8 cellular contexts compared by ENCODE assay signal in genomic region chr6:2245954-2246863, GRCh38. TPM values are rescaled to one million over a fixed set of nuclear protein-coding genes. Genes with fewer than 3 reads are reported as not detected.
DNase-seq lines count a peak whose midpoint lies in the region; ATAC-seq lines count a peak whose summit lies in the region.

No MANE protein-coding gene starts in this region.

- ATAC-seq in HG02973 (IDR thresholded peaks at IDR 0.05; ENCODE audit: unreplicated experiment): no peak

- H3K27me3 ChIP-seq in H7 (ENCODE audit: control insufficient read depth, insufficient read depth, low read length): no peaks in the 10 kb centered on the region; the same call in 1 of the 2 replicates

- DNase-seq in ELF-1 (ENCODE audit: low read depth, low spot score) (peak; percentile 65), H7 (peak; percentile 60), NCI-H1105 (lab: John Stamatoyannopoulos, UW) (peak; percentile 92), T-helper 22 cell (ENCODE audit: low read depth) (peak; percentile 54), kidney glomerular epithelial cell (lab: John Stamatoyannopoulos, UW) (peak; percentile 59)
- DNase-seq in central memory CD4-positive, alpha-beta T cell: peak; percentile 24
- peak; percentile 18 to 22 for DNase-seq in stimulated activated CD4-positive, alpha-beta T cell treated with anti-CD3 and anti-CD28 coated beads, Interleukin-1b, Interleukin-23, amount 100 ng/mL, for 4 hours (ENCODE audit: low read depth in 2 of 2)

- H3K36me3 ChIP-seq in H7 (replicated peaks; ENCODE audit: control insufficient read depth, insufficient read depth, low read length): no peaks in the 10 kb centered on the region

- H3K4me3 ChIP-seq in H7 (ENCODE audit: insufficient read depth, low read depth, low read length): peak overlapping the region; percentile 51

RNA-seq across cellular contexts. Expression of gene GMDS, which starts 0.8 kb away (rescaled TPM):
- total RNA-seq in H7 (2014; rRNA removed; shearing (Covaris generic)): 9.0 and 10.5 TPM in 2 replicates

Comparison
In these comparisons a context has a peak if more than half of its experiments do, and no peak if none do; other contexts are left out.
1. DNase-seq: peak in every context shown above with its lines; median percentile 92 in NCI-H1105; 65 in ELF-1; 60 in H7; 59 in kidney glomerular epithelial cell; 54 in T-helper 22 cell; 24 in central memory CD4-positive, alpha-beta T cell; 20 in stimulated activated CD4-positive, alpha-beta T cell treated with anti-CD3 and anti-CD28 coated beads, Interleukin-1b, Interleukin-23, amount 100 ng/mL, for 4 hours.